In the genomic region with DNA sequence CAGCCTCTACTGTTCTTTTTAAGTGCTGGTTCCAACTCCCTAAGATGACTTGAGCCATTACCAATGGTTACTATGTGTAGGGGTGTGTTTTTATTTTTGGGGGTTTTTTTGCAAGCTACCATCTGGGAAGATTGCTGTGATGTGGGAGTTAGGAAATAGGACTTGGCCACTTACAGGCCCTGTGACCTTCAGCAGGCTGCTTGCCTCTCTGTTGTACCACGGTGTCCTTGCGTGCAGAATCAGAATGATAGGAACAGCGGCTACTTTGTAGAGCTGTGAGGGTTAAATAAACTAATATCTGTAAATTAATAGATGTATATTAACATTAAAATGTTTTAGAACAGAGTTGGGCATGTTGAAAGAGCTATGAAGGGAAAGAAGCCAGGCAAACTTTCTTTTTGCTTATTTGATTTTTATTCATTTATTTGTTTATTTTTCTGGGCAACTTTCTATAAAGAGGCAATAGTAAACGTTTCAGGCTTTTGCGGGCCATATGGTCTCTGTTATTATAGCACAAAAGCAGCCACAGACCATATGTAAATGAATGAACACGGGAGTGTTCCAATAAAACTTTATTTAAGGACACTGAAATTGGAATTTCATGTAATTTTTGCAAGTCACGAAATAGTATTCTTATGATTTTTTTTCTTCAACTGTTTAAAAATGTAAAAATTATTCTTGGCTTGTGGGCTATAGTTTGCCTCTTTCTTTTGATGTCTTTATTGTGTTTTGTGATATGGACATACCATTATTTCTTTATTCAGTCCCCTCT, we compare ENCODE assay signal across 19 cellular contexts.
"Had no signal": no experiment of that assay in that cellular context is flagged by ENCODE, and none has a peak within 500 bp of the region (broad histone marks: within the 10 kb centered on the region; RNA-seq: fewer than 3 reads in every experiment).

No MANE protein-coding gene starts in this region.

- H3K9me3 ChIP-seq: esophagus squamous epithelium, lower lobe of right lung, pancreas had no signal

- H3K27me3 Mint-ChIP-seq: dendritic cell treated with granulocyte-macrophage colony-stimulating factor and Interleukin-4, amounts not matched to agents 40 ng/mL and 50 ng/mL, for 4 days; effector memory CD8-positive, alpha-beta T cell; memory B cell; progenitor cell of endocrine pancreas had no signal

- H3K27ac ChIP-seq: esophagus squamous epithelium, foreskin keratinocyte, left ventricle myocardium inferior, lower lobe of right lung, neural progenitor cell, pancreas had no signal

- H3K4me1 ChIP-seq: esophagus squamous epithelium, foreskin keratinocyte, left ventricle myocardium inferior, lower lobe of right lung, neural progenitor cell, pancreas had no signal

- H3K4me3 Mint-ChIP-seq: dendritic cell treated with granulocyte-macrophage colony-stimulating factor and Interleukin-4, amounts not matched to agents 40 ng/mL and 50 ng/mL, for 4 days; effector memory CD8-positive, alpha-beta T cell; immature natural killer cell; memory B cell; mesothelial cell of epicardium; natural killer cell; neural progenitor cell had no signal

- H3K36me3 ChIP-seq: neural progenitor cell, pancreas had no signal

- H3K36me3 Mint-ChIP-seq: natural killer cell had no signal

- H3K4me3 ChIP-seq: esophagus squamous epithelium, left ventricle myocardium inferior, lower lobe of right lung, neural progenitor cell, pancreas had no signal

- H3K27ac Mint-ChIP-seq: dendritic cell treated with granulocyte-macrophage colony-stimulating factor and Interleukin-4, amounts not matched to agents 40 ng/mL and 50 ng/mL, for 4 days; effector memory CD8-positive, alpha-beta T cell; memory B cell; mesothelial cell of epicardium; natural killer cell; neural progenitor cell; progenitor cell of endocrine pancreas had no signal

- DNase-seq: effector memory CD8-positive, alpha-beta T cell; esophagus squamous epithelium; foreskin keratinocyte; immature natural killer cell; left ventricle myocardium inferior; lower lobe of right lung; natural killer cell; nucleus accumbens; pancreas; right cardiac atrium; small intestine; stimulated activated CD4-positive, alpha-beta T cell treated with anti-CD3 and anti-CD28 coated beads, Interleukin-12 subunit alpha, Interleukin-12 subunit beta, amount 100 ng/mL, for 4 hours; stimulated activated naive CD4-positive, alpha-beta T cell treated with Interleukin-2 at 50 U/mL for 16 hours; trophoblast cell had no signal

- H3K27me3 ChIP-seq: esophagus squamous epithelium, foreskin keratinocyte, neural progenitor cell, pancreas had no signal

- H3K9me3 Mint-ChIP-seq: dendritic cell treated with granulocyte-macrophage colony-stimulating factor and Interleukin-4, amounts not matched to agents 40 ng/mL and 50 ng/mL, for 4 days; effector memory CD8-positive, alpha-beta T cell; immature natural killer cell; memory B cell; mesothelial cell of epicardium; natural killer cell; neural progenitor cell had no signal

- H3K4me1 Mint-ChIP-seq: mesothelial cell of epicardium, neural progenitor cell had no signal
